23 cellular contexts compared by ENCODE assay signal in the genomic region with DNA sequence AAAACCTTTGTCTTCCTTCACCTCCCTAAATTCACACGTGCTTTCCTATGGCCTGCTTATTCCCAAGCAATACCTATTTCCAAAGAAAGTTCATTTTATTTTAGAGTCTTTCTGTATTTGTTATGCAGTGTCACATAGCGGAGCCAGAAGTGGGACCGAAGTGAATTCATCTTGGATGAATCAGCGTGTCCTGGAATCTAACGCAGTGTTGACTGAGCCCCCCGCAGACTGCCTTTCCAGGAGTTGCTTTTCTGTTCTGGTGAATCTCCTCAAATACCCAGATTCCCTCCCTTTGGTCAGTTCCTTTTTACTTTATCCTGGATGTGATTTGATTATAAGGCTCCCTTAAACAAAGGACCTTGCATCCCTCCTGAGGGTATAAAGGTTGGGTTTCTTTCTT. TPM values are rescaled to one million over a fixed set of nuclear protein-coding genes. Genes with fewer than 3 reads are reported as not detected.
DNase-seq lines count a peak whose midpoint lies in the region; ATAC-seq and TF ChIP-seq lines count a peak whose summit lies in the region.
"Had no signal": no experiment of that assay in that cellular context is flagged by ENCODE, and none has a peak within 500 bp of the region (broad histone marks: within the 10 kb centered on the region; RNA-seq: fewer than 3 reads in every experiment).

No MANE protein-coding gene starts in this region.

- 42 to 45% methylated on average over 6 of the region's 6 CpGs for WGBS in heart right ventricle, 2 donors
- WGBS in aorta, 2 donors: 24 to 35% methylated on average over 6 of the region's 6 CpGs

- H3K4me1 Mint-ChIP-seq in GM23338: peaks cover 19% of the 10 kb centered on the region

- peak overlapping the region; percentile 93; the same call in 1 of the 2 replicates for H3K4me2 ChIP-seq in GM23338

- no peaks in the 10 kb centered on the region for H3K9me3 ChIP-seq in SJSA1 (replicated peaks)
- no peaks in the 10 kb centered on the region for H3K9me3 ChIP-seq in heart right ventricle
- H3K9me3 ChIP-seq in aorta (ENCODE audit: control insufficient read depth, low read length): no peaks in the 10 kb centered on the region
- H3K9me3 ChIP-seq: ascending aorta, gastrocnemius medialis, left ventricle myocardium inferior had no signal

- no peak overlapping the region for H2AFZ ChIP-seq in GM23338
- H2AFZ ChIP-seq: parathyroid adenoma had no signal

- no peak overlapping the region for H3K4me3 ChIP-seq in GM23338
- H3K4me3 ChIP-seq in SJSA1: no peak overlapping the region
- H3K4me3 ChIP-seq in skeletal muscle cell (ENCODE audit: low read depth, low read length): no peak overlapping the region
- H3K4me3 ChIP-seq in heart right ventricle: no peak overlapping the region
- H3K4me3 ChIP-seq in aorta (ENCODE audit: low read length in 2 of 2): no peak overlapping the region
- H3K4me3 ChIP-seq: ascending aorta, gastrocnemius medialis, left ventricle myocardium inferior had no signal

- peaks cover 60% of the 10 kb centered on the region for H3K27me3 ChIP-seq in GM23338 (ENCODE audit: insufficient read depth)
- no peaks in the 10 kb centered on the region for H3K27me3 ChIP-seq in SJSA1 (replicated peaks)
- H3K27me3 ChIP-seq in heart right ventricle: peaks cover 12 to 97% (median 91%) of the 10 kb centered on the region in 7 donors
- peaks cover 0 to 2% of the 10 kb centered on the region in 2 donors for H3K27me3 ChIP-seq in aorta (ENCODE audit: control insufficient read depth in 1 of 2, insufficient read depth in 2 of 2, low read length in 1 of 2)
- H3K27me3 ChIP-seq: ascending aorta had no signal

- H4K20me1 ChIP-seq in GM23338 (replicated peaks; ENCODE audit: insufficient read depth): no peaks in the 10 kb centered on the region

- DNase-seq in GM23338 (ENCODE audit: low spot score) (no peak), SJSA1 (ENCODE audit: low read depth in 1 of 2, low spot score in 2 of 2) (peak; percentile 86 to 88), glomerular visceral epithelial cell (ENCODE audit: extremely low spot score) (peak; percentile 79), skeletal muscle cell (ENCODE audit: low read depth) (peak; percentile 24), heart right ventricle (no peak), aorta (no peak), midbrain (lab: John Stamatoyannopoulos, UW) (no peak)
- DNase-seq: activated CD4-positive, alpha-beta T cell treated with anti-CD3 and anti-CD28 coated beads, Interleukin-2, amount 50 U/mL, for 1 hour; activated CD8-positive, alpha-beta memory T cell treated with anti-CD3 and anti-CD28 coated beads, Interleukin-2, amount 50 U/mL, for 48 hours; activated gamma-delta T cell treated with Interleukin-2 at 50 U/mL for 16 hours; gastrocnemius medialis; KBM-7; left ventricle myocardium inferior; NCI-H2029 treated with DMSO at 0.1 percent for 48 hours; stimulated activated CD4-positive, alpha-beta T cell treated with anti-CD3 and anti-CD28 coated beads, Interleukin-4, amount 100 ng/mL, for 24 hours had no signal

- H3K9me3 Mint-ChIP-seq in GM23338: no peaks in the 10 kb centered on the region

- no peaks in the 10 kb centered on the region for H3K9me2 ChIP-seq in GM23338 (ENCODE audit: insufficient read depth)

- no peak overlapping the region for H3K27ac ChIP-seq in GM23338 (ENCODE audit: low read depth)
- H3K27ac ChIP-seq in SJSA1: peak overlapping the region; percentile 65
- no peak overlapping the region for H3K27ac ChIP-seq in heart right ventricle
- no peak overlapping the region for H3K27ac ChIP-seq in aorta (ENCODE audit: low read depth in 1 of 2, low read length in 2 of 2)
- H3K27ac ChIP-seq: ascending aorta, epithelial cell of prostate, gastrocnemius medialis, HL-60, left ventricle myocardium inferior, parathyroid adenoma had no signal

- no peak overlapping the region for H3K27ac Mint-ChIP-seq in GM23338

- intact Hi-C loops in heart right ventricle (cut with DNase I): no loop called here
- intact Hi-C loops in aorta (cut with DNase I): no loop called here

- no peaks in the 10 kb centered on the region for H3K79me2 ChIP-seq in GM23338 (replicated peaks; ENCODE audit: insufficient read depth)
- H3K79me2 ChIP-seq: parathyroid adenoma had no signal

- ATAC-seq in GM23338 (no peak), heart right ventricle (no peak), GM21825 (IDR thresholded peaks at IDR 0.05; ENCODE audit: unreplicated experiment) (no peak), aorta (ENCODE audit: low FRiP score) (no peak)
- ATAC-seq: gastrocnemius medialis had no signal

- peaks cover 3% of the 10 kb centered on the region; the same call in 1 of the 2 replicates for H3F3A ChIP-seq in GM23338 (replicated peaks; ENCODE audit: low read depth)

- H3K4me3 Mint-ChIP-seq in GM23338: peak overlapping the region; percentile 51; the same call in 2 of the 3 replicates

- H3K36me3 Mint-ChIP-seq in GM23338 (ENCODE audit: low read depth): no peaks in the 10 kb centered on the region; the same call in 1 of the 3 replicates

- TF ChIP-seq CTCF in GM23338 (conservative IDR thresholded peaks at IDR 0.05; ENCODE audit: low read depth in 2 of 2): no peak
- TF ChIP-seq CTCF in heart right ventricle (IDR thresholded peaks at IDR 0.05): no peak

- H3K27me3 Mint-ChIP-seq in GM23338 (ENCODE audit: insufficient read depth, low read depth, poor library complexity): peaks cover 59% of the 10 kb centered on the region

- H3K4me1 ChIP-seq in GM23338 (ENCODE audit: insufficient read depth) (peaks cover 19% of the 10 kb centered on the region), SJSA1 (replicated peaks) (peaks cover 59% of the 10 kb centered on the region), heart right ventricle (peaks cover 0 to 24% (median 4%) of the 10 kb centered on the region in 9 donors), aorta (ENCODE audit: control insufficient read depth in 1 of 2, insufficient read depth in 2 of 2, low read length in 2 of 2) (no peaks in the 10 kb centered on the region)
- H3K4me1 ChIP-seq: ascending aorta, parathyroid adenoma had no signal

- H3K36me3 ChIP-seq in GM23338 (ENCODE audit: insufficient read depth): no peaks in the 10 kb centered on the region
- no peaks in the 10 kb centered on the region for H3K36me3 ChIP-seq in SJSA1
- H3K36me3 ChIP-seq in heart right ventricle: no peaks in the 10 kb centered on the region
- H3K36me3 ChIP-seq in aorta (ENCODE audit: control insufficient read depth in 1 of 2, insufficient read depth in 2 of 2, low read length in 1 of 2): no peaks in the 10 kb centered on the region
- H3K36me3 ChIP-seq: ascending aorta, gastrocnemius medialis, left ventricle myocardium inferior had no signal

TF ChIP-seq in GM23338, 12 proteins besides CTCF, POLR2A, EP300 and RAD21:
- TF ChIP-seq EZH2 (IDR thresholded peaks at IDR 0.05; ENCODE audit: low read depth, unreplicated experiment) (no peak), STAT1 (IDR thresholded peaks at IDR 0.05; ENCODE audit: unreplicated experiment) (no peak), CREB1 (CRISPR knock-in tag; IDR thresholded peaks at IDR 0.05; ENCODE audit: low read depth) (no peak), POLR2AphosphoS5 (IDR thresholded peaks at IDR 0.05; ENCODE audit: low read depth) (no peak)

RNA-seq across cellular contexts. Expression of a gene that starts 10.8 kb away (rescaled TPM):
- 0.28 and 0.31 TPM in 2 replicates for total RNA-seq in GM23338 (2014; rRNA removed; shearing (Covaris generic))
- polyA plus RNA-seq in GM23338 (2016; fragmentation: Nextera tagmentation; extraction: Ambion mirVana) (0.07 TPM in 1 of 2 replicates, not detected in the other), heart right ventricle (not detected), aorta (not detected)
- total RNA-seq in SJSA1 (2014; rRNA removed; shearing (Covaris generic)): 0.45 TPM in 1 of 2 replicates, not detected in the other
- total RNA-seq in heart right ventricle (not detected), aorta (not detected)
- total RNA-seq: ascending aorta, gastrocnemius medialis, left ventricle myocardium inferior, NCI-H460, skeletal muscle tissue, subcutaneous adipose tissue had no signal

RNA-seq across cellular contexts. Expression of a gene that starts 17.3 kb away (rescaled TPM):
- total RNA-seq in GM23338 (2014; rRNA removed; shearing (Covaris generic)): 2.5 and 3.8 TPM in 2 replicates
- 0.89 and 1.4 TPM in 2 replicates for polyA plus RNA-seq in GM23338 (2016; fragmentation: Nextera tagmentation; extraction: Ambion mirVana)
- total RNA-seq in SJSA1 (2014; rRNA removed; shearing (Covaris generic)): 0.03 TPM in 1 of 2 replicates, not detected in the other
- not detected for total RNA-seq in heart right ventricle
- not detected for polyA plus RNA-seq in heart right ventricle
- not detected for total RNA-seq in aorta
- not detected for polyA plus RNA-seq in aorta
- total RNA-seq: ascending aorta, gastrocnemius medialis, left ventricle myocardium inferior, NCI-H460, skeletal muscle tissue, subcutaneous adipose tissue had no signal

Comparison
In these comparisons a context has a peak if more than half of its experiments do, and no peak if none do; other contexts are left out.
1. DNase-seq: peak in SJSA1 (2 of 2), glomerular visceral epithelial cell (single experiment) and skeletal muscle cell (single experiment); none in GM23338 (single experiment), heart right ventricle (0 of 2), aorta (0 of 2) and midbrain (single experiment).